Comparison of ENCODE assay signal across 15 cellular contexts in genomic region chr11:10397226-10397987, GRCh38.
"Had no signal": no experiment of that assay in that cellular context is flagged by ENCODE, and none has a peak within 500 bp of the region (broad histone marks: within the 10 kb centered on the region; RNA-seq: fewer than 3 reads in every experiment).

No MANE protein-coding gene starts in this region.

- H3K36me3 Mint-ChIP-seq: mesothelial cell of epicardium, type B pancreatic cell had no signal

- ATAC-seq: activated CD4-positive, alpha-beta T cell treated with anti-CD3 and anti-CD28 coated beads for 36 hours had no signal

- DNase-seq: activated CD4-positive, alpha-beta memory T cell treated with anti-CD3 and anti-CD28 coated beads, Interleukin-2, amount 10 ng/mL, durations not matched to agents 7 days and 5 days; activated CD4-positive, alpha-beta T cell treated with anti-CD3 and anti-CD28 coated beads for 36 hours; activated CD8-positive, alpha-beta memory T cell treated with anti-CD3 and anti-CD28 coated beads, Interleukin-2, amount 50 U/mL, for 48 hours; activated naive CD4-positive, alpha-beta T cell; effector CD4-positive, alpha-beta T cell; kidney glomerular epithelial cell; posterior cingulate gyrus; T-helper 9 cell had no signal

- H3K4me1 Mint-ChIP-seq: activated CD4-positive, alpha-beta T cell treated with anti-CD3 and anti-CD28 coated beads for 36 hours had no signal

- H3K27me3 Mint-ChIP-seq: type B pancreatic cell had no signal

- H3K4me2 ChIP-seq: hepatocyte, smooth muscle cell had no signal

- H3K27ac Mint-ChIP-seq: activated CD4-positive, alpha-beta memory T cell treated with anti-CD3 and anti-CD28 coated beads, Interleukin-2, amount 10 ng/mL, durations not matched to agents 7 days and 5 days; activated CD4-positive, alpha-beta T cell treated with anti-CD3 and anti-CD28 coated beads for 36 hours; mesothelial cell of epicardium; type B pancreatic cell had no signal

- H3K4me3 Mint-ChIP-seq: activated CD4-positive, alpha-beta memory T cell treated with anti-CD3 and anti-CD28 coated beads, Interleukin-2, amount 10 ng/mL, durations not matched to agents 7 days and 5 days; activated CD4-positive, alpha-beta T cell treated with anti-CD3 and anti-CD28 coated beads for 36 hours; mesothelial cell of epicardium; type B pancreatic cell had no signal

- H3K9me3 Mint-ChIP-seq: activated CD4-positive, alpha-beta memory T cell treated with anti-CD3 and anti-CD28 coated beads, Interleukin-2, amount 10 ng/mL, durations not matched to agents 7 days and 5 days; mesothelial cell of epicardium; type B pancreatic cell had no signal

- H3K27ac ChIP-seq: ascending aorta, hepatocyte, right atrium auricular region, VCaP had no signal

- H3K9me3 ChIP-seq: ascending aorta, right atrium auricular region had no signal

- H3K4me3 ChIP-seq: ascending aorta, hepatocyte, right atrium auricular region, smooth muscle cell had no signal
